In the genomic region with DNA sequence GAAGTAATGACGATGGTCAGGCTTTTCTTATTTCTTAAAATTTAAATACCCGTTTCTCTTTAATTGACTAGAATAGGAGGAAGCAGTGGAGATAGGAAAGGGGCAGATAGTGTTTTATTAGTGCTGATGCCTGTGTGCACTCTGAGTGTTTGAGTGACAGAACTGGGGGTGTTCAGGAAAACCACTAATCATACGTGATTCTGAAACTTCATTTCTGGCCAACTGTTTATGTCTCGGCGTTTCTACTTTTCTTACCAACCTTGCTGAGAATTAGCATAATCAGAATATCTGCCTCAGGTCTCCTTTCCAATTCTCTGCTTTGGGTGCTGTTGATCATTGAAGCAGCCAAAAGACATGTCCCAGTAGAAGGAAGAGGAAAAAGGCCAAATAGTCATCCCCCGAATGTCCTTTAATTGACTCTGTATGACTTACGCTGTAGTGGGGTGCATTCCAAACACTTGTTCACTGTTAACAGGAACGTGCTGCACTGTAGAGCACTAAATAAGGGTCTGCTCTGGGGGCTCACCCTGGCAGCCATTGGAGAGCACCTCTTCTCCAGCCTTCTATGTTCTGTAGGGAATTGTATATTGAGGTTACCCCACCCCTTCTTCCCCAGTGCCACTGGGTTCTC, we compare ENCODE assay signal across 1 cellular context.
TF ChIP-seq lines count a peak whose summit lies in the region.

No MANE protein-coding gene starts in this region.

TF ChIP-seq in GM12878, 131 proteins besides CTCF, POLR2A, EP300 and RAD21 (continued from another document and continues in another):
- TF ChIP-seq RELB (IDR thresholded peaks at IDR 0.05; ENCODE audit: low read depth) (peak; percentile 66; the same call in 1 of the 2 replicates), YY1 (IDR thresholded peaks at IDR 0.05; ENCODE audit: low read depth, low read length) (no peak), ASH2L (IDR thresholded peaks at IDR 0.05; ENCODE audit: borderline replicate concordance, low read depth) (no peak), ZNF217 (IDR thresholded peaks at IDR 0.05) (0 out of 2 replicates have a peak, but pooled peaks have one; percentile 22), RELA (IDR thresholded peaks at IDR 0.05; ENCODE audit: borderline replicate concordance, partially characterized antibody) (no peak), CREB1 (IDR thresholded peaks at IDR 0.05; ENCODE audit: low read depth) (no peak), CHD2 (IDR thresholded peaks at IDR 0.05; ENCODE audit: borderline replicate concordance, low read depth, low read length) (no peak), DPF2 (IDR thresholded peaks at IDR 0.05) (peak; percentile 66), PAX5 (IDR thresholded peaks at IDR 0.05; ENCODE audit: borderline replicate concordance, low read depth, low read length) (no peak), RB1 (IDR thresholded peaks at IDR 0.05; ENCODE audit: borderline replicate concordance) (no peak), HCFC1 (IDR thresholded peaks at IDR 0.05; ENCODE audit: low read length) (no peak), JUNB (IDR thresholded peaks at IDR 0.05) (peak; percentile 54), HDAC2 (IDR thresholded peaks at IDR 0.05) (no peak), SMAD5 (IDR thresholded peaks at IDR 0.05; ENCODE audit: low read depth) (no peak), PBX3 (IDR thresholded peaks at IDR 0.05; ENCODE audit: insufficient replicate concordance, low read depth, low read length) (peak; percentile 93), BCL11A (IDR thresholded peaks at IDR 0.05; ENCODE audit: low read depth, low read length) (0 out of 2 replicates have a peak, but pooled peaks have one; percentile 35), CBX5 (IDR thresholded peaks at IDR 0.05; ENCODE audit: low read depth) (no peak), NFYA (IDR thresholded peaks at IDR 0.05; ENCODE audit: borderline replicate concordance, low read depth, low read length) (no peak), HDGF (IDR thresholded peaks at IDR 0.05) (no peak), IRF5 (IDR thresholded peaks at IDR 0.05; ENCODE audit: borderline replicate concordance) (no peak), IRF4 (IDR thresholded peaks at IDR 0.05; ENCODE audit: low read depth, low read length) (no peak), IRF3 (IDR thresholded peaks at IDR 0.05) (no peak), SPI1 (IDR thresholded peaks at IDR 0.05; ENCODE audit: borderline replicate concordance, insufficient read depth, low read depth, low read length) (no peak), EGR1 (IDR thresholded peaks at IDR 0.05; ENCODE audit: borderline replicate concordance in 1 of 2, low read depth in 2 of 2, low read length in 2 of 2) (0 out of 3 replicates have a peak, but pooled peaks of 1 of the 2 experiments have one; percentile 32), WRNIP1 (IDR thresholded peaks at IDR 0.05; ENCODE audit: borderline replicate concordance, low read depth, low read length) (no peak), MTA2 (IDR thresholded peaks at IDR 0.05; ENCODE audit: low read depth) (peak; percentile 62; the same call in 1 of the 2 replicates), ZBED1 (IDR thresholded peaks at IDR 0.05; ENCODE audit: borderline replicate concordance) (no peak), TBL1XR1 (IDR thresholded peaks at IDR 0.05; ENCODE audit: low read depth, low read length) (0 out of 2 replicates have a peak, but pooled peaks have one; percentile 23), NR2C1 (IDR thresholded peaks at IDR 0.05) (no peak), EED (IDR thresholded peaks at IDR 0.05; ENCODE audit: low read depth) (no peak), BCL3 (IDR thresholded peaks at IDR 0.05; ENCODE audit: borderline replicate concordance, insufficient read depth, low read depth, low read length, poor library complexity, severe bottlenecking) (no peak), ETV6 (conservative IDR thresholded peaks at IDR 0.05 in 1 of 2, IDR thresholded peaks at IDR 0.05 in 1 of 2; ENCODE audit: borderline replicate concordance in 1 of 2, low read depth in 1 of 2) (peak in 1 of 2 experiments; percentile 39; a peak in 1 of 4 replicates), SIX5 (IDR thresholded peaks at IDR 0.05; ENCODE audit: low read depth, low read length, severe bottlenecking) (no peak), SUPT20H (IDR thresholded peaks at IDR 0.05; ENCODE audit: borderline replicate concordance, control insufficient read depth, low read depth, low read length) (no peak), NFIC (IDR thresholded peaks at IDR 0.05; ENCODE audit: low read depth, low read length) (peak; percentile 71), CEBPB (IDR thresholded peaks at IDR 0.05; ENCODE audit: borderline replicate concordance in 1 of 2, low read depth in 2 of 2, low read length in 2 of 2) (no peak), PML (IDR thresholded peaks at IDR 0.05; ENCODE audit: low read length) (no peak), TCF3 (IDR thresholded peaks at IDR 0.05; ENCODE audit: borderline replicate concordance, insufficient read depth, low read depth, low read length) (no peak), ZZZ3 (IDR thresholded peaks at IDR 0.05; ENCODE audit: control insufficient read depth, insufficient read length, low read depth) (no peak), SMARCA5 (IDR thresholded peaks at IDR 0.05) (no peak; the same call in 1 of the 2 replicates), IKZF2 (IDR thresholded peaks at IDR 0.05) (peak; percentile 57 to 60; a peak in 2 of 4 replicates), ATF7 (IDR thresholded peaks at IDR 0.05; ENCODE audit: low read depth) (peak; percentile 72), RAD51 (IDR thresholded peaks at IDR 0.05) (no peak), MYB (IDR thresholded peaks at IDR 0.05; ENCODE audit: borderline replicate concordance, low read depth, low read length) (no peak), TCF7 (IDR thresholded peaks at IDR 0.05; ENCODE audit: borderline replicate concordance) (no peak), ZNF207 (IDR thresholded peaks at IDR 0.05; ENCODE audit: borderline replicate concordance) (no peak), MXI1 (IDR thresholded peaks at IDR 0.05; ENCODE audit: low read depth, low read length) (0 out of 2 replicates have a peak, but pooled peaks have one; percentile 50)
- TF ChIP-seq, protein P1, sequence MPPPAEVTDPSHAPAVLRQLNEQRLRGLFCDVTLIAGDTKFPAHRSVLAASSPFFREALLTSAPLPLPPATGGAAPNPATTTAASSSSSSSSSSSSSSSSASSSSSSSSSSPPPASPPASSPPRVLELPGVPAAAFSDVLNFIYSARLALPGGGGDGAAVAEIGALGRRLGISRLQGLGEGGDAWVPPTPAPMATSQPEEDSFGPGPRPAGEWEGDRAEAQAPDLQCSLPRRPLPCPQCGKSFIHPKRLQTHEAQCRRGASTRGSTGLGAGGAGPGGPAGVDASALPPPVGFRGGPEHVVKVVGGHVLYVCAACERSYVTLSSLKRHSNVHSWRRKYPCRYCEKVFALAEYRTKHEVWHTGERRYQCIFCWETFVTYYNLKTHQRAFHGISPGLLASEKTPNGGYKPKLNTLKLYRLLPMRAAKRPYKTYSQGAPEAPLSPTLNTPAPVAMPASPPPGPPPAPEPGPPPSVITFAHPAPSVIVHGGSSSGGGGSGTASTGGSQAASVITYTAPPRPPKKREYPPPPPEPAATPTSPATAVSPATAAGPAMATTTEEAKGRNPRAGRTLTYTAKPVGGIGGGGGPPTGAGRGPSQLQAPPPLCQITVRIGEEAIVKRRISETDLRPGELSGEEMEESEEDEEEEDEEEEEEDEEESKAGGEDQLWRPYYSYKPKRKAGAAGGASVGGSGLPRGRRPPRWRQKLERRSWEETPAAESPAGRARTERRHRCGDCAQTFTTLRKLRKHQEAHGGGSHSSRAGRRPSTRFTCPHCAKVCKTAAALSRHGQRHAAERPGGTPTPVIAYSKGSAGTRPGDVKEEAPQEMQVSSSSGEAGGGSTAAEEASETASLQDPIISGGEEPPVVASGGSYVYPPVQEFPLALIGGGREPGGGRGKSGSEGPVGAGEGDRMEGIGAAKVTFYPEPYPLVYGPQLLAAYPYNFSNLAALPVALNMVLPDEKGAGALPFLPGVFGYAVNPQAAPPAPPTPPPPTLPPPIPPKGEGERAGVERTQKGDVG (CRISPR knock-in tag; IDR thresholded peaks at IDR 0.05), result no peak
- TF ChIP-seq, protein P2, sequence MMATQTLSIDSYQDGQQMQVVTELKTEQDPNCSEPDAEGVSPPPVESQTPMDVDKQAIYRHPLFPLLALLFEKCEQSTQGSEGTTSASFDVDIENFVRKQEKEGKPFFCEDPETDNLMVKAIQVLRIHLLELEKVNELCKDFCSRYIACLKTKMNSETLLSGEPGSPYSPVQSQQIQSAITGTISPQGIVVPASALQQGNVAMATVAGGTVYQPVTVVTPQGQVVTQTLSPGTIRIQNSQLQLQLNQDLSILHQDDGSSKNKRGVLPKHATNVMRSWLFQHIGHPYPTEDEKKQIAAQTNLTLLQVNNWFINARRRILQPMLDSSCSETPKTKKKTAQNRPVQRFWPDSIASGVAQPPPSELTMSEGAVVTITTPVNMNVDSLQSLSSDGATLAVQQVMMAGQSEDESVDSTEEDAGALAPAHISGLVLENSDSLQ (IDR thresholded peaks at IDR 0.05), result peak; percentile 97
- TF ChIP-seq, protein P3, sequence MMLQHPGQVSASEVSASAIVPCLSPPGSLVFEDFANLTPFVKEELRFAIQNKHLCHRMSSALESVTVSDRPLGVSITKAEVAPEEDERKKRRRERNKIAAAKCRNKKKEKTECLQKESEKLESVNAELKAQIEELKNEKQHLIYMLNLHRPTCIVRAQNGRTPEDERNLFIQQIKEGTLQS (IDR thresholded peaks at IDR 0.05; ENCODE audit: borderline replicate concordance, extremely low read depth, low read depth, low read length), result no peak
- TF ChIP-seq, protein P4, sequence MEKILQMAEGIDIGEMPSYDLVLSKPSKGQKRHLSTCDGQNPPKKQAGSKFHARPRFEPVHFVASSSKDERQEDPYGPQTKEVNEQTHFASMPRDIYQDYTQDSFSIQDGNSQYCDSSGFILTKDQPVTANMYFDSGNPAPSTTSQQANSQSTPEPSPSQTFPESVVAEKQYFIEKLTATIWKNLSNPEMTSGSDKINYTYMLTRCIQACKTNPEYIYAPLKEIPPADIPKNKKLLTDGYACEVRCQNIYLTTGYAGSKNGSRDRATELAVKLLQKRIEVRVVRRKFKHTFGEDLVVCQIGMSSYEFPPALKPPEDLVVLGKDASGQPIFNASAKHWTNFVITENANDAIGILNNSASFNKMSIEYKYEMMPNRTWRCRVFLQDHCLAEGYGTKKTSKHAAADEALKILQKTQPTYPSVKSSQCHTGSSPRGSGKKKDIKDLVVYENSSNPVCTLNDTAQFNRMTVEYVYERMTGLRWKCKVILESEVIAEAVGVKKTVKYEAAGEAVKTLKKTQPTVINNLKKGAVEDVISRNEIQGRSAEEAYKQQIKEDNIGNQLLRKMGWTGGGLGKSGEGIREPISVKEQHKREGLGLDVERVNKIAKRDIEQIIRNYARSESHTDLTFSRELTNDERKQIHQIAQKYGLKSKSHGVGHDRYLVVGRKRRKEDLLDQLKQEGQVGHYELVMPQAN (conservative IDR thresholded peaks at IDR 0.05), result no peak
- TF ChIP-seq, protein P5, sequence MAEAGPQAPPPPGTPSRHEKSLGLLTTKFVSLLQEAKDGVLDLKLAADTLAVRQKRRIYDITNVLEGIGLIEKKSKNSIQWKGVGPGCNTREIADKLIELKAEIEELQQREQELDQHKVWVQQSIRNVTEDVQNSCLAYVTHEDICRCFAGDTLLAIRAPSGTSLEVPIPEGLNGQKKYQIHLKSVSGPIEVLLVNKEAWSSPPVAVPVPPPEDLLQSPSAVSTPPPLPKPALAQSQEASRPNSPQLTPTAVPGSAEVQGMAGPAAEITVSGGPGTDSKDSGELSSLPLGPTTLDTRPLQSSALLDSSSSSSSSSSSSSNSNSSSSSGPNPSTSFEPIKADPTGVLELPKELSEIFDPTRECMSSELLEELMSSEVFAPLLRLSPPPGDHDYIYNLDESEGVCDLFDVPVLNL (IDR thresholded peaks at IDR 0.05; ENCODE audit: low read depth, low read length), result no peak
